Comparison of ENCODE assay signal across 27 cellular contexts in the genomic region with DNA sequence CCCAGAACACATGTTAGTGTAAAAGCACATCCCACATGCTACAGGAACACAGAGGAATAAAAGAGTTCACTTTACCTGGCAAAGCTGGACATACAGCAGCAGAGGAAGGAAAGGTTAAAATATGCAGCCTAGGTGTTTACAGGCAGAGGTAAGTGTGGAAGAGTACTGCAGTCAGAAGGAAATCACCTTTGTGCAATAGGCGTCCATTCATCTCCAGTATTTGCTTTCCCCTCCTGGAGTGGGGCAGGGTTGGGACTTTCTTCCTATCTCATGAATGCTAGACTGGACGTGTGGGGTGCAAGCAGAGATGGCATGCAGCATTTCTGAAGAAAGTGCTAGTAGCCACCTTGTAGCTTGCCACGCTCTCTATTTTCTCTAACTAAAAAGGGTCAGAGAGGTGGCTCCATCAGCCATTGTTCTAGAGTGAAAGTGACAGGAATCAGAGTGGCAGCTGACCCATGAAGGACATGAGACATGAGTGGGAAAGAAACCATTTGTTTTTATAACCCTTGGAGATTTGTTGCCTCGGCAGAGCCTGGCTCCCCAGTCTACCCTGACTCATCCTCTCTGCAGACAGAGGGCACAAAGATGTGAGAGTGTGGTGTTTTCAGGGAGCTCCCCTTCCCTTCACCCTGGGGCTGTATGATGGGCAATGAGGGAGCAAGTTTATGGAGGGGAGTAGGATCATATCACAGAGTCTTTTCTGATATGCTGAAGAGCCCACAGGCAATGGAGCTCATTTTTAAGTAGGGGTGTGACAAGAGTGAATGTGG.
DNase-seq lines count a peak whose midpoint lies in the region; ATAC-seq, FAIRE-seq and TF ChIP-seq lines count a peak whose summit lies in the region.
"Had no signal": no experiment of that assay in that cellular context is flagged by ENCODE, and none has a peak within 500 bp of the region (broad histone marks: within the 10 kb centered on the region; RNA-seq: fewer than 3 reads in every experiment).

No MANE protein-coding gene starts in this region.

- H3K27ac ChIP-seq in A549 (peak overlapping the region in 1 of 2 experiments; percentile 56; a peak in 3 of 6 replicates), adrenal gland (no peak overlapping the region)
- H3K27ac ChIP-seq: neural progenitor cell, prostate gland, tibial artery had no signal

- DNase-seq in A549 (ENCODE audit: low read depth in 1 of 2, low spot score in 1 of 2) (no peak), bronchial epithelial cell (ENCODE audit: low read depth) (peak; percentile 59), neural crest cell (ENCODE audit: low read depth, low spot score) (no peak), COLO829 (ENCODE audit: low spot score) (no peak), mesothelial cell of epicardium (ENCODE audit: low spot score in 2 of 2, unreplicated experiment in 2 of 2) (no peak), adrenal gland (no peak), middle frontal gyrus (ENCODE audit: extremely low spot score, low spot score) (no peak)
- DNase-seq: activated CD4-positive, CD25-positive, alpha-beta regulatory T cell treated with anti-CD3 and anti-CD28 coated beads, Interleukin-2, amount 50 U/mL, for 72 hours; activated CD8-positive, alpha-beta T cell treated with anti-CD3 and anti-CD28 coated beads for 36 hours; activated effector memory CD4-positive, alpha-beta T cell treated with anti-CD3 and anti-CD28 coated beads, Interleukin-2, amount 50 U/mL, for 16 hours; activated T-cell treated with anti-CD3 and anti-CD28 coated beads for 4 hours; BE2C; COR-L47; H9; KBM-7; NCI-H146; NCI-H774; stimulated activated CD4-positive, alpha-beta T cell treated with anti-CD3 and anti-CD28 coated beads, Interleukin-4, amount 100 ng/mL, for 1 hour; tibial artery had no signal

- H3K4me2 ChIP-seq in A549, result peak overlapping the region; percentile 7; the same call in 1 of the 3 replicates
- H3K4me2 ChIP-seq: neural progenitor cell had no signal

- peaks cover 4% of the 10 kb centered on the region for H3K9me3 Mint-ChIP-seq in neural crest cell
- peaks cover 4% of the 10 kb centered on the region for H3K9me3 Mint-ChIP-seq in mesothelial cell of epicardium
- H3K9me3 Mint-ChIP-seq: activated CD8-positive, alpha-beta T cell treated with anti-CD3 and anti-CD28 coated beads for 36 hours; dendritic cell treated with granulocyte-macrophage colony-stimulating factor and Interleukin-4, amounts not matched to agents 40 ng/mL and 50 ng/mL, for 4 days; neural progenitor cell; stimulated activated naive CD8-positive, alpha-beta T cell treated with anti-CD3 and anti-CD28 coated beads, Interleukin-15, Interleukin-2, amounts not matched to agents 100 ng/mL and 50 ng/mL, for 24 hours had no signal

- CTCF ChIA-PET in A549 (lab: Yijun Ruan, JAX), result interaction anchor here (0.7 to 1.7 kb wide), 4 partner anchors 18 to 184 kb away, joined by 3 to 8 read pairs (median 4); no protein-coding TSS in a partner anchor

- WGBS in A549 (ENCODE audit: missing lambda C conversion rate), result 58% methylated on average over 4 of the region's 4 CpGs
- 70 to 87% (median 71%) methylated on average over 4 of the region's 4 CpGs for WGBS in adrenal gland, 4 donors

- H3K36me3 Mint-ChIP-seq in neural crest cell (ENCODE audit: low read depth), result no peaks in the 10 kb centered on the region
- H3K36me3 Mint-ChIP-seq in mesothelial cell of epicardium, result no peaks in the 10 kb centered on the region
- H3K36me3 Mint-ChIP-seq: brain, neural progenitor cell had no signal

- H3K27me3 ChIP-seq in bronchial epithelial cell (ENCODE audit: control insufficient read depth, insufficient read depth, low read length), result no peaks in the 10 kb centered on the region
- H3K27me3 ChIP-seq in adrenal gland, result no peaks in the 10 kb centered on the region
- H3K27me3 ChIP-seq: BE2C, neural progenitor cell, tibial artery had no signal

- TF ChIP-seq RAD21 in A549 (conservative IDR thresholded peaks at IDR 0.05 in 1 of 2, IDR thresholded peaks at IDR 0.05 in 1 of 2), result no peak

- H3K9me3 ChIP-seq in A549 (0 out of 3 replicates have a peak, but pooled peaks cover 5% of the 10 kb centered on the region), adrenal gland (replicated peaks in 1 of 3) (no peaks in the 10 kb centered on the region)
- H3K9me3 ChIP-seq: BE2C, prostate gland, tibial artery had no signal

- TF ChIP-seq CTCF in A549 (IDR thresholded peaks at IDR 0.05) (no peak), bronchial epithelial cell (IDR thresholded peaks at IDR 0.05; ENCODE audit: insufficient read depth, low read length, severe bottlenecking) (no peak), neural crest cell (conservative IDR thresholded peaks at IDR 0.05) (no peak), mesothelial cell of epicardium (IDR thresholded peaks at IDR 0.05; ENCODE audit: unreplicated experiment) (no peak), adrenal gland (IDR thresholded peaks at IDR 0.05) (no peak)

- H3K4me3 Mint-ChIP-seq in neural crest cell (no peak overlapping the region), mesothelial cell of epicardium (no peak overlapping the region)
- H3K4me3 Mint-ChIP-seq: activated CD8-positive, alpha-beta T cell treated with anti-CD3 and anti-CD28 coated beads for 36 hours; brain; dendritic cell treated with granulocyte-macrophage colony-stimulating factor and Interleukin-4, amounts not matched to agents 40 ng/mL and 50 ng/mL, for 4 days; H9; neural progenitor cell; stimulated activated naive CD8-positive, alpha-beta T cell treated with anti-CD3 and anti-CD28 coated beads, Interleukin-15, Interleukin-2, amounts not matched to agents 100 ng/mL and 50 ng/mL, for 24 hours had no signal

- POLR2A ChIA-PET in A549 (lab: Yijun Ruan, JAX), result interaction anchor here (0.8 kb wide), 1 partner anchor 101 kb away, joined by 3 read pairs; a partner anchor contains a TSS

- no peak overlapping the region for H3K4me3 ChIP-seq in A549
- H3K4me3 ChIP-seq in bronchial epithelial cell (ENCODE audit: low read depth, low read length), result no peak overlapping the region
- no peak overlapping the region for H3K4me3 ChIP-seq in adrenal gland
- H3K4me3 ChIP-seq: neural progenitor cell, prostate gland, tibial artery had no signal

- no peaks in the 10 kb centered on the region for H3K36me3 ChIP-seq in bronchial epithelial cell (ENCODE audit: control insufficient read depth, insufficient read depth, low read length)
- no peaks in the 10 kb centered on the region for H3K36me3 ChIP-seq in adrenal gland (replicated peaks in 1 of 2)
- H3K36me3 ChIP-seq: BE2C, neural progenitor cell, prostate gland, tibial artery had no signal

- peaks cover 8% of the 10 kb centered on the region; the same call in 2 of the 3 replicates for H3K4me1 ChIP-seq in A549
- H3K4me1 ChIP-seq in adrenal gland (replicated peaks in 1 of 2), result no peaks in the 10 kb centered on the region
- H3K4me1 ChIP-seq: prostate gland had no signal

- intact Hi-C loops in adrenal gland (cut with DNase I), result no loop called here

- no peak for FAIRE-seq in A549 (lab: Jason Lieb, UNC)
- FAIRE-seq in bronchial epithelial cell (lab: Jason Lieb, UNC), result no peak
- FAIRE-seq: endometrium had no signal

- ATAC-seq in A549, result peak in 1 of 2 experiments; percentile 48; a peak in 2 of 6 replicates
- peak; percentile 54 for ATAC-seq in HG03432 (IDR thresholded peaks at IDR 0.05; ENCODE audit: unreplicated experiment)
- ATAC-seq: activated CD8-positive, alpha-beta T cell treated with anti-CD3 and anti-CD28 coated beads for 36 hours; Right ventricle myocardium inferior had no signal

- peak overlapping the region; percentile 15 for H3K27ac Mint-ChIP-seq in neural crest cell (ENCODE audit: unreplicated experiment)
- no peak overlapping the region for H3K27ac Mint-ChIP-seq in mesothelial cell of epicardium
- H3K27ac Mint-ChIP-seq: activated CD8-positive, alpha-beta T cell treated with anti-CD3 and anti-CD28 coated beads for 36 hours; brain; dendritic cell treated with granulocyte-macrophage colony-stimulating factor and Interleukin-4, amounts not matched to agents 40 ng/mL and 50 ng/mL, for 4 days; H9; neural progenitor cell; stimulated activated naive CD8-positive, alpha-beta T cell treated with anti-CD3 and anti-CD28 coated beads, Interleukin-15, Interleukin-2, amounts not matched to agents 100 ng/mL and 50 ng/mL, for 24 hours had no signal

- peaks cover 8% of the 10 kb centered on the region for H3K27me3 Mint-ChIP-seq in neural crest cell (ENCODE audit: low read depth)
- peaks cover 43% of the 10 kb centered on the region for H3K27me3 Mint-ChIP-seq in mesothelial cell of epicardium (ENCODE audit: low read depth)

- TF ChIP-seq POLR2A in A549 (IDR thresholded peaks at IDR 0.05; ENCODE audit: low read length), result no peak
- TF ChIP-seq POLR2A in adrenal gland (IDR thresholded peaks at IDR 0.05), result no peak

- H3K4me1 Mint-ChIP-seq in neural crest cell (peaks cover 17% of the 10 kb centered on the region), mesothelial cell of epicardium (peaks cover 10% of the 10 kb centered on the region)
- H3K4me1 Mint-ChIP-seq: brain had no signal

- TF ChIP-seq EP300 in A549 (IDR thresholded peaks at IDR 0.05), result no peak

TF ChIP-seq in A549, 52 proteins besides CTCF, POLR2A, EP300 and RAD21:
- TF ChIP-seq MAFK (IDR thresholded peaks at IDR 0.05; ENCODE audit: partially characterized antibody), result no peak
- no peak for TF ChIP-seq HOXB13 (CRISPR knock-in tag; IDR thresholded peaks at IDR 0.05; ENCODE audit: low read depth)
